ENCODE assay signal across 11 cellular contexts in the genomic region with DNA sequence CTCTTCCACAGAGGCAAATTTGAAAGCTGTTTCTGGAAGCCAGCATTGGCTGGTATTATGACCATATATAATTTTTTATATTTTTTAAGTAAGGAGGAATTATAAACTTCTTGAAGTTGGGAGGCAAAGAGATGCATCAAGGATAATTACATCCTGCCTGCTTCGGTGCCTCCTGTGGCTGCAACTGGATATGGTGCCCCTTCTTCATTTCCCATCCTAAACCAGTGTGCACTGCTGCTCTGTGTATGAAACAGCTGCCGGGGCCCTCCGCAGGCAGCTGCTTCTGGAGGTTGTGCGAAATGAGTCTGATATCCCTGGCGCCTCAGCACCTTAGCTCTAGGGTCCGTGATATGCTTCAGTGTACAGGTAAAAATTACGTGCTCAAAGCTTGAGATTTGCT.
DNase-seq lines count a peak whose midpoint lies in the region; ATAC-seq, FAIRE-seq and TF ChIP-seq lines count a peak whose summit lies in the region.
"Had no signal": no experiment of that assay in that cellular context is flagged by ENCODE, and none has a peak within 500 bp of the region (broad histone marks: within the 10 kb centered on the region; RNA-seq: fewer than 3 reads in every experiment).

No MANE protein-coding gene starts in this region.

- no peaks in the 10 kb centered on the region for H3K27me3 ChIP-seq in GM23248 (replicated peaks; ENCODE audit: insufficient read depth)
- H3K27me3 ChIP-seq in foreskin keratinocyte = no peaks in the 10 kb centered on the region
- H3K27me3 ChIP-seq: transverse colon had no signal

- in situ Hi-C loops in GM23248 (cut with MboI) = no loop called here

- no peak for FAIRE-seq in A549 (lab: Jason Lieb, UNC)

- POLR2A ChIA-PET in A549 (lab: Yijun Ruan, JAX) = interaction anchor here (0.5 kb wide), 1 partner anchor 304 kb away, joined by 3 read pairs; a partner anchor contains a TSS

- H2AFZ ChIP-seq in GM23248 = no peak overlapping the region

- ATAC-seq in A549 = peak; percentile 59 to 66; a peak in 3 of 6 replicates
- ATAC-seq in foreskin keratinocyte = no peak
- no peak for ATAC-seq in HG03039 (IDR thresholded peaks at IDR 0.05; ENCODE audit: unreplicated experiment)
- ATAC-seq in HG02678 (IDR thresholded peaks at IDR 0.05; ENCODE audit: unreplicated experiment) = no peak
- ATAC-seq in GM21786 (IDR thresholded peaks at IDR 0.05; ENCODE audit: unreplicated experiment) = no peak
- no peak for ATAC-seq in GM18519 (IDR thresholded peaks at IDR 0.05; ENCODE audit: low FRiP score, unreplicated experiment)

- no peaks in the 10 kb centered on the region for H3F3A ChIP-seq in GM23248 (ENCODE audit: insufficient read depth)

- H3K9me2 ChIP-seq in GM23248 (ENCODE audit: insufficient read depth) = no peaks in the 10 kb centered on the region

- H3K4me1 ChIP-seq in A549 = no peaks in the 10 kb centered on the region
- no peaks in the 10 kb centered on the region for H3K4me1 ChIP-seq in GM23248 (ENCODE audit: insufficient read depth)
- H3K4me1 ChIP-seq in foreskin keratinocyte = peaks cover 5% of the 10 kb centered on the region

- TF ChIP-seq RAD21 in A549 (conservative IDR thresholded peaks at IDR 0.05 in 1 of 2, IDR thresholded peaks at IDR 0.05 in 1 of 2) = no peak

- TF ChIP-seq EP300 in A549 (IDR thresholded peaks at IDR 0.05) = no peak

- H3K4me2 ChIP-seq in A549 = no peak overlapping the region
- H3K4me2 ChIP-seq in GM23248 (ENCODE audit: unreplicated experiment) = no peak overlapping the region

- H3K79me2 ChIP-seq in GM23248 (ENCODE audit: insufficient read depth) = no peaks in the 10 kb centered on the region

- H4K20me1 ChIP-seq in GM23248 (ENCODE audit: insufficient read depth) = no peaks in the 10 kb centered on the region

- H3K4me3 ChIP-seq in A549 (no peak overlapping the region), GM23248 (no peak overlapping the region)
- H3K4me3 ChIP-seq: transverse colon had no signal

- H3K27ac ChIP-seq in A549 = no peak overlapping the region
- H3K27ac ChIP-seq in GM23248 = no peak overlapping the region
- no peak overlapping the region for H3K27ac ChIP-seq in foreskin keratinocyte

- no peaks in the 10 kb centered on the region for H3K36me3 ChIP-seq in GM23248 (ENCODE audit: low read depth)
- H3K36me3 ChIP-seq: transverse colon had no signal

- CTCF ChIA-PET in A549 (lab: Yijun Ruan, JAX) = interaction anchor here (0.9 to 1.3 kb wide), 2 partner anchors 10 to 13 kb away, joined by 3 to 4 read pairs; no protein-coding TSS in a partner anchor

- TF ChIP-seq CTCF in A549 (IDR thresholded peaks at IDR 0.05) (no peak), foreskin keratinocyte (conservative IDR thresholded peaks at IDR 0.05) (peak; percentile 53)

- 76% methylated on average over 7 of the region's 7 CpGs for WGBS in A549 (ENCODE audit: missing lambda C conversion rate)
- 91 to 94% methylated on average over 7 of the region's 7 CpGs for WGBS in GM23248 (ENCODE audit: low coverage in 1 of 2, low lambda C conversion rate in 2 of 2, missing lambda C conversion rate in 2 of 2), 2 experiments

- DNase-seq in A549 (ENCODE audit: low read depth in 1 of 2, low spot score in 1 of 2) (no peak), GM23248 (peak; percentile 8), SHP77 (lab: John Stamatoyannopoulos, UW) (peak; percentile 78 to 85), foreskin keratinocyte (no peak)
- DNase-seq: activated T-cell treated with anti-CD3 and anti-CD28 coated beads, Interleukin-2, amount 50 U/mL, for 1 hour; NCI-H2107; transverse colon had no signal

- H3K9me3 ChIP-seq in A549 (no peaks in the 10 kb centered on the region), GM23248 (ENCODE audit: low read depth) (no peaks in the 10 kb centered on the region)
- H3K9me3 ChIP-seq: transverse colon had no signal

- TF ChIP-seq POLR2A in A549 (IDR thresholded peaks at IDR 0.05; ENCODE audit: low read length) = no peak

- H3K9ac ChIP-seq in GM23248 = no peak overlapping the region

TF ChIP-seq in A549, 52 proteins besides CTCF, POLR2A, EP300 and RAD21:
- no peak for TF ChIP-seq RCOR1 (IDR thresholded peaks at IDR 0.05; ENCODE audit: low read depth, low read length)
- no peak for TF ChIP-seq BHLHE40 (IDR thresholded peaks at IDR 0.05; ENCODE audit: low read depth, low read length)
- TF ChIP-seq SMC3 (IDR thresholded peaks at IDR 0.05) = no peak
- TF ChIP-seq RFX5 (IDR thresholded peaks at IDR 0.05) = no peak
- TF ChIP-seq, protein P1, sequence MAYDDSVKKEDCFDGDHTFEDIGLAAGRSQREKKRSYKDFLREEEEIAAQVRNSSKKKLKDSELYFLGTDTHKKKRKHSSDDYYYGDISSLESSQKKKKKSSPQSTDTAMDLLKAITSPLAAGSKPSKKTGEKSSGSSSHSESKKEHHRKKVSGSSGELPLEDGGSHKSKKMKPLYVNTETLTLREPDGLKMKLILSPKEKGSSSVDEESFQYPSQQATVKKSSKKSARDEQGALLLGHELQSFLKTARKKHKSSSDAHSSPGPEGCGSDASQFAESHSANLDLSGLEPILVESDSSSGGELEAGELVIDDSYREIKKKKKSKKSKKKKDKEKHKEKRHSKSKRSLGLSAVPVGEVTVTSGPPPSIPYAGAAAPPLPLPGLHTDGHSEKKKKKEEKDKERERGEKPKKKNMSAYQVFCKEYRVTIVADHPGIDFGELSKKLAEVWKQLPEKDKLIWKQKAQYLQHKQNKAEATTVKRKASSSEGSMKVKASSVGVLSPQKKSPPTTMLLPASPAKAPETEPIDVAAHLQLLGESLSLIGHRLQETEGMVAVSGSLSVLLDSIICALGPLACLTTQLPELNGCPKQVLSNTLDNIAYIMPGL (CRISPR knock-in tag; IDR thresholded peaks at IDR 0.05; ENCODE audit: borderline replicate concordance) = no peak
- TF ChIP-seq, protein P2, sequence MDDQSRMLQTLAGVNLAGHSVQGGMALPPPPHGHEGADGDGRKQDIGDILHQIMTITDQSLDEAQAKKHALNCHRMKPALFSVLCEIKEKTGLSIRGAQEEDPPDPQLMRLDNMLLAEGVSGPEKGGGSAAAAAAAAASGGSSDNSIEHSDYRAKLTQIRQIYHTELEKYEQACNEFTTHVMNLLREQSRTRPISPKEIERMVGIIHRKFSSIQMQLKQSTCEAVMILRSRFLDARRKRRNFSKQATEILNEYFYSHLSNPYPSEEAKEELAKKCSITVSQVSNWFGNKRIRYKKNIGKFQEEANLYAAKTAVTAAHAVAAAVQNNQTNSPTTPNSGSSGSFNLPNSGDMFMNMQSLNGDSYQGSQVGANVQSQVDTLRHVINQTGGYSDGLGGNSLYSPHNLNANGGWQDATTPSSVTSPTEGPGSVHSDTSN (IDR thresholded peaks at IDR 0.05) = no peak
- TF ChIP-seq NFE2L2 (conservative IDR thresholded peaks at IDR 0.05; ENCODE audit: low read length) = no peak
- no peak for TF ChIP-seq CHD4 (IDR thresholded peaks at IDR 0.05; ENCODE audit: borderline replicate concordance)
- no peak for TF ChIP-seq TP53 (CRISPR knock-in tag; IDR thresholded peaks at IDR 0.05)
- TF ChIP-seq JUN (IDR thresholded peaks at IDR 0.05) = no peak
- no peak for TF ChIP-seq SREBF2 (IDR thresholded peaks at IDR 0.05)

Comparison
In these comparisons a context has a peak if more than half of its experiments do, and no peak if none do; other contexts are left out.
1. ATAC-seq: peak in A549 (2 of 2); none in foreskin keratinocyte (single experiment), HG03039 (single experiment), HG02678 (single experiment), GM21786 (single experiment) and GM18519 (single experiment).
2. DNase-seq: peak in GM23248 (single experiment) and SHP77 (2 of 2); none in A549 (0 of 2) and foreskin keratinocyte (0 of 2).